Comparison of ENCODE assay signal across 8 cellular contexts in genomic region chr4:25970241-25970675, GRCh38. TPM values are rescaled to one million over a fixed set of nuclear protein-coding genes. Genes with fewer than 3 reads are reported as not detected.
A peak's percentile ranks its signal among the peaks of the same experiment; 100 is the strongest.
DNase-seq lines count a peak whose midpoint lies in the region; ATAC-seq and TF ChIP-seq lines count a peak whose summit lies in the region.

No MANE protein-coding gene starts in this region.

- intact Hi-C loops in left ventricle myocardium inferior (cut with micrococcal nuclease) = no loop called here

- H3K9me3 Mint-ChIP-seq in stimulated activated naive CD8-positive, alpha-beta T cell treated with anti-CD3 and anti-CD28 coated beads, Interleukin-15, amount 100 ng/mL, for 72 hours = no peaks in the 10 kb centered on the region

- H3K4me1 Mint-ChIP-seq in stimulated activated naive CD8-positive, alpha-beta T cell treated with anti-CD3 and anti-CD28 coated beads, Interleukin-15, amount 100 ng/mL, for 72 hours = peaks cover 10% of the 10 kb centered on the region

- H3K27me3 Mint-ChIP-seq in stimulated activated naive CD8-positive, alpha-beta T cell treated with anti-CD3 and anti-CD28 coated beads, Interleukin-15, amount 100 ng/mL, for 72 hours = peaks cover 21% of the 10 kb centered on the region

- ATAC-seq in stimulated activated naive CD8-positive, alpha-beta T cell treated with anti-CD3 and anti-CD28 coated beads, Interleukin-15, amount 100 ng/mL, for 72 hours = no peak
- ATAC-seq in GM19324 (IDR thresholded peaks at IDR 0.05; ENCODE audit: low FRiP score, unreplicated experiment) = no peak

- H3K27ac Mint-ChIP-seq in stimulated activated naive CD8-positive, alpha-beta T cell treated with anti-CD3 and anti-CD28 coated beads, Interleukin-15, amount 100 ng/mL, for 72 hours = peak overlapping the region; percentile 5 to 34

- no peak overlapping the region for H3K4me3 ChIP-seq in left ventricle myocardium inferior

- H3K27me3 ChIP-seq in left ventricle myocardium inferior (ENCODE audit: low read depth) = no peaks in the 10 kb centered on the region

- no peak for TF ChIP-seq CTCF in left ventricle myocardium inferior (IDR thresholded peaks at IDR 0.05; ENCODE audit: borderline replicate concordance)

- peak overlapping the region; percentile 45 for H3K27ac ChIP-seq in left ventricle myocardium inferior (replicated peaks)

- peaks cover 28% of the 10 kb centered on the region for H3K4me1 ChIP-seq in left ventricle myocardium inferior

- DNase-seq in NCI-H2171 treated with DMSO at 0.1 percent for 48 hours (lab: John Stamatoyannopoulos, UW) (peak; percentile 25), NCI-H2171 (lab: John Stamatoyannopoulos, UW) (no peak), MV-4-11 (lab: John Stamatoyannopoulos, UW) (peak; percentile 72), left ventricle myocardium inferior (peak; percentile 34), KG1 (lab: John Stamatoyannopoulos, UW) (no peak), NK-92 (lab: John Stamatoyannopoulos, UW; ENCODE audit: unreplicated experiment) (no peak)
- no peak for DNase-seq in stimulated activated naive CD8-positive, alpha-beta T cell treated with anti-CD3 and anti-CD28 coated beads, Interleukin-15, amount 100 ng/mL, for 72 hours

- H3K36me3 ChIP-seq in left ventricle myocardium inferior = no peaks in the 10 kb centered on the region

- H3K9me3 ChIP-seq in left ventricle myocardium inferior (replicated peaks) = no peaks in the 10 kb centered on the region

- H3K4me3 Mint-ChIP-seq in stimulated activated naive CD8-positive, alpha-beta T cell treated with anti-CD3 and anti-CD28 coated beads, Interleukin-15, amount 100 ng/mL, for 72 hours = no peak overlapping the region

RNA-seq across cellular contexts. Expression of gene SMIM20, which starts 56.2 kb away (rescaled TPM):
- 45.4 TPM for total RNA-seq in left ventricle myocardium inferior

Comparison
In these comparisons a context has a peak if more than half of its experiments do, and no peak if none do; other contexts are left out.
1. DNase-seq: peak in NCI-H2171 treated with DMSO at 0.1 percent for 48 hours (single experiment), MV-4-11 (single experiment) and left ventricle myocardium inferior (single experiment); none in NCI-H2171 (single experiment), stimulated activated naive CD8-positive, alpha-beta T cell treated with anti-CD3 and anti-CD28 coated beads, Interleukin-15, amount 100 ng/mL, for 72 hours (0 of 2), KG1 (single experiment) and NK-92 (single experiment).